Comparison of ENCODE assay signal across 8 cellular contexts in genomic region chr4:104860227-104861123, GRCh38.
DNase-seq lines count a peak whose midpoint lies in the region; ATAC-seq and TF ChIP-seq lines count a peak whose summit lies in the region.

No MANE protein-coding gene starts in this region.

- no peak overlapping the region for H3K27ac ChIP-seq in caudate nucleus (ENCODE audit: low read depth, low read length)

- POLR2A ChIA-PET in AG04449 (lab: Yijun Ruan, JAX) = no interaction called here

- TF ChIP-seq POLR2A in GM18505 (IDR thresholded peaks at IDR 0.05; ENCODE audit: borderline replicate concordance, extremely low read depth, insufficient read depth, insufficient read length) = no peak

- CTCF ChIA-PET in AG04449 (lab: Yijun Ruan, JAX) = interaction anchor here (0.6 to 2.4 kb wide), 11 partner anchors 8 to 796 kb away, joined by 3 to 6 read pairs (median 3); partner anchors contain the start of gene PPA2

- peak; percentile 21 for DNase-seq in AG04449 (ENCODE audit: low read depth, low spot score)
- peak; percentile 20 for DNase-seq in NCI-H146 treated with DMSO at 0.1 percent for 48 hours (lab: John Stamatoyannopoulos, UW; ENCODE audit: unreplicated experiment)
- peak; percentile 15 for DNase-seq in T follicular helper cell (ENCODE audit: low read depth)
- DNase-seq in caudate nucleus (lab: John Stamatoyannopoulos, UW) = peak in 43 of 61 donors; percentile 0 to 89 (median 27)
- peak; percentile 73 for DNase-seq in kidney tubule cell (ENCODE audit: low spot score)
- peak; percentile 4 to 7 for DNase-seq in stimulated activated CD4-positive, alpha-beta T cell treated with anti-CD3 and anti-CD28 coated beads, Interleukin-4, amount 100 ng/mL, for 4 hours

- peak; percentile 60 for TF ChIP-seq CTCF in AG04449 (IDR thresholded peaks at IDR 0.05; ENCODE audit: insufficient read depth, low read length, missing control alignments)

- ATAC-seq in GM18505 (IDR thresholded peaks at IDR 0.05; ENCODE audit: unreplicated experiment) = peak; percentile 78
- ATAC-seq in HG02938 (IDR thresholded peaks at IDR 0.05; ENCODE audit: unreplicated experiment) = peak; percentile 89

- no peak overlapping the region for H3K4me3 ChIP-seq in AG04449 (ENCODE audit: low read depth, low read length)

Comparison
In these comparisons a context has a peak if more than half of its experiments do, and no peak if none do; other contexts are left out.
1. DNase-seq: peak in every context shown above with its lines; median percentile 73 in kidney tubule cell; 27 in caudate nucleus; 21 in AG04449; 20 in NCI-H146 treated with DMSO at 0.1 percent for 48 hours; 15 in T follicular helper cell; 6 in stimulated activated CD4-positive, alpha-beta T cell treated with anti-CD3 and anti-CD28 coated beads, Interleukin-4, amount 100 ng/mL, for 4 hours.